Comparison of ENCODE assay signal across 8 cellular contexts in genomic region chr10:109773818-109774440, GRCh38.
A peak's percentile ranks its signal among the peaks of the same experiment; 100 is the strongest.
DNase-seq lines count a peak whose midpoint lies in the region; ATAC-seq and TF ChIP-seq lines count a peak whose summit lies in the region.

No MANE protein-coding gene starts in this region.

- POLR2A ChIA-PET in CD8-positive, alpha-beta T cell (lab: Charles Lee) = no interaction called here

- H3K4me1 Mint-ChIP-seq in CD8-positive, alpha-beta T cell (ENCODE audit: low read depth) = no peaks in the 10 kb centered on the region

- H3K9me3 ChIP-seq in CD8-positive, alpha-beta T cell (ENCODE audit: low read length) = no peaks in the 10 kb centered on the region

- H3K27me3 ChIP-seq in kidney epithelial cell (ENCODE audit: control insufficient read depth, insufficient read depth, low read length) = no peaks in the 10 kb centered on the region
- H3K27me3 ChIP-seq in CD8-positive, alpha-beta T cell (ENCODE audit: insufficient read depth, low read length) = no peaks in the 10 kb centered on the region

- intact Hi-C loops in CD8-positive, alpha-beta T cell (cut with DNase I, micrococcal nuclease) = no loop called here

- H3K36me3 Mint-ChIP-seq in CD8-positive, alpha-beta T cell = no peaks in the 10 kb centered on the region

- H3K36me3 ChIP-seq in kidney epithelial cell (ENCODE audit: control insufficient read depth, insufficient read depth, low read length) = no peaks in the 10 kb centered on the region
- H3K36me3 ChIP-seq in CD8-positive, alpha-beta T cell (ENCODE audit: insufficient read depth, low read length) = no peaks in the 10 kb centered on the region

- no peaks in the 10 kb centered on the region for H3K4me1 ChIP-seq in CD8-positive, alpha-beta T cell (ENCODE audit: insufficient read depth, low read length)

- ATAC-seq in HG03378 (IDR thresholded peaks at IDR 0.05; ENCODE audit: unreplicated experiment) (peak; percentile 70), GM21526 (IDR thresholded peaks at IDR 0.05; ENCODE audit: low FRiP score, unreplicated experiment) (no peak)
- no peak for ATAC-seq in CD8-positive, alpha-beta T cell

- CTCF ChIA-PET in CD8-positive, alpha-beta T cell (lab: Charles Lee) = interaction anchor here (0.6 to 0.9 kb wide), 3 partner anchors 8 to 52 kb away, joined by 3 to 4 read pairs (median 3); no protein-coding TSS in a partner anchor

- H3K4me3 ChIP-seq in kidney epithelial cell (ENCODE audit: low read depth, low read length) = no peak overlapping the region
- no peak overlapping the region for H3K4me3 ChIP-seq in CD8-positive, alpha-beta T cell (ENCODE audit: low read depth, low read length)

- H3K9me3 Mint-ChIP-seq in CD8-positive, alpha-beta T cell = no peaks in the 10 kb centered on the region

- peak; percentile 46 for TF ChIP-seq CTCF in GM10266 (IDR thresholded peaks at IDR 0.05; ENCODE audit: control insufficient read depth, insufficient read depth, low read depth, missing control alignments)
- peak; percentile 59 for TF ChIP-seq CTCF in kidney epithelial cell (IDR thresholded peaks at IDR 0.05; ENCODE audit: insufficient read depth, low read length, poor library complexity, severe bottlenecking)
- TF ChIP-seq CTCF in CD8-positive, alpha-beta T cell (IDR thresholded peaks at IDR 0.05) = no peak

- no peak overlapping the region for H3K27ac ChIP-seq in CD8-positive, alpha-beta T cell (ENCODE audit: low read depth, low read length)

- H3K27ac Mint-ChIP-seq in CD8-positive, alpha-beta T cell = no peak overlapping the region

- peak; percentile 16 for DNase-seq in GM10266 (ENCODE audit: extremely low spot score)
- peak; percentile 16 for DNase-seq in SW480 (ENCODE audit: low spot score)
- DNase-seq in kidney epithelial cell (ENCODE audit: low read depth) = no peak
- DNase-seq in CD8-positive, alpha-beta T cell = no peak
- DNase-seq in DMS79 treated with DMSO at 0.1 percent for 48 hours (lab: John Stamatoyannopoulos, UW) = no peak
- no peak for DNase-seq in middle frontal gyrus (ENCODE audit: extremely low spot score, low spot score)

- peaks cover 6% of the 10 kb centered on the region for H3K27me3 Mint-ChIP-seq in CD8-positive, alpha-beta T cell (ENCODE audit: low read depth)

- no peak overlapping the region for H3K4me3 Mint-ChIP-seq in CD8-positive, alpha-beta T cell

Comparison
In these comparisons a context has a peak if more than half of its experiments do, and no peak if none do; other contexts are left out.
1. DNase-seq: peak in GM10266 (single experiment) and SW480 (single experiment); none in kidney epithelial cell (single experiment), CD8-positive, alpha-beta T cell (0 of 7), DMS79 treated with DMSO at 0.1 percent for 48 hours (single experiment) and middle frontal gyrus (single experiment).